ENCODE assay signal across 19 cellular contexts in the genomic region with DNA sequence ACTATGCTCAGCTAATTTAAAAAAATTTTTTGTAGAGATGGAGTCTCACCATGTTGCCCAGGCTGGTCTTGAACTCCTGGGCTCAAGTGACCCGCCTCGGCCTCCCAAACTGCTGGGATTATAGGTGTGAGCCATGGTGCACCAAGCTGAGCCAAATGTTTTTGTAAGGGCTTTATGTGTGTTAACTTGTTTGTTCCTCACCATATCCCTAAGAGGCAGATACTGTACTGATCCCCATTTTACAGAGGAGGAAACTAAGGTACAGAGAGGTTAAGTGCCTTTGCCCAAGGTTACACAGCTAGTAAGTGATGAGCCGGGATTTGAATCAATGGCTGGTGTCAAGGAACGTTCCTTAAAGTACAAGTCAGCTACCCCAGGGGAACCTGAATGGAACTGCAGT.
DNase-seq lines count a peak whose midpoint lies in the region; ATAC-seq, FAIRE-seq and TF ChIP-seq lines count a peak whose summit lies in the region.
"Had no signal": no experiment of that assay in that cellular context is flagged by ENCODE, and none has a peak within 500 bp of the region (broad histone marks: within the 10 kb centered on the region; RNA-seq: fewer than 3 reads in every experiment).

No MANE protein-coding gene starts in this region.

- no CpG with 5 or more reads among the region's 4 CpGs for WGBS in IMR-90 (ENCODE audit: extremely low coverage in 2 of 2, insufficient read length in 1 of 2), 2 experiments
- 57% methylated on average over 4 of the region's 4 CpGs for WGBS in K562 (ENCODE audit: insufficient coverage, low coverage, missing lambda C conversion rate)

- TF ChIP-seq RAD21 in IMR-90 (IDR thresholded peaks at IDR 0.05; ENCODE audit: low read length) (no peak), K562 (CRISPR knock-in tag; conservative IDR thresholded peaks at IDR 0.05 in 1 of 2, IDR thresholded peaks at IDR 0.05 in 1 of 2) (no peak)

- BruUV-seq in IMR-90 (replicated peaks; lab: Mats Ljungman, UMichigan) = no TSS peak
- no TSS peak for BruUV-seq in K562 (replicated peaks; lab: Mats Ljungman, UMichigan)

- no peaks in the 10 kb centered on the region for H3K79me2 ChIP-seq in K562 (ENCODE audit: control insufficient read depth, insufficient read depth, low read length)

- H3K4me2 ChIP-seq in IMR-90 (ENCODE audit: low read depth, low read length) (no peak overlapping the region), K562 (ENCODE audit: insufficient read depth, low read length) (no peak overlapping the region)

- TF ChIP-seq CTCF in IMR-90 (conservative IDR thresholded peaks at IDR 0.05; ENCODE audit: low read depth, low read length) (no peak), K562 (IDR thresholded peaks at IDR 0.05 in 2 of 3, conservative IDR thresholded peaks at IDR 0.05 in 1 of 3; ENCODE audit: insufficient read depth in 2 of 3, low read depth in 1 of 3, low read length in 3 of 3) (no peak)

- H3K4me3 ChIP-seq in IMR-90 (ENCODE audit: insufficient read depth, low read depth, low read length) (no peak overlapping the region), K562 (no peak overlapping the region)

- intact Hi-C loops in IMR-90 (cut with micrococcal nuclease) = loop anchor here (10.0 kb wide), 1 partner anchor 364 kb away; no protein-coding TSS in a partner anchor
- intact Hi-C loops in K562 (cut with micrococcal nuclease) = no loop called here

- H3K4me1 ChIP-seq in IMR-90 (ENCODE audit: control insufficient read depth, insufficient read depth, low read length) = peaks cover 37% of the 10 kb centered on the region
- H3K4me1 ChIP-seq in K562 (replicated peaks in 1 of 2; ENCODE audit: control insufficient read depth in 2 of 2, insufficient read depth in 2 of 2, low read length in 2 of 2) = peaks cover 5 to 36% of the 10 kb centered on the region in 2 experiments; a peak in 4 of 5 replicates

- H4K8ac ChIP-seq in IMR-90 (ENCODE audit: low read depth in 2 of 2, low read length in 2 of 2) = peak overlapping the region; percentile 79 to 90

- dilution Hi-C loops in IMR-90 (cut with HindIII; ENCODE audit: low sequenced_read_pairs, unreplicated experiment) = no loop called here

- H4K5ac ChIP-seq in IMR-90 (ENCODE audit: low read depth, low read length) = peak overlapping the region; percentile 47

- H3K27ac ChIP-seq in IMR-90 (ENCODE audit: insufficient read depth, low read length) (peak overlapping the region; percentile 81), K562 (ENCODE audit: extremely low read depth, low read depth, low read length) (no peak overlapping the region)
- H3K27ac ChIP-seq: HL-60 had no signal

- DNase-seq in EH (ENCODE audit: low read depth) = peak; percentile 41
- no peak for DNase-seq in IMR-90
- DNase-seq in K562 (ENCODE audit: extremely low read depth in 1 of 4, low spot score in 3 of 4) = no peak
- peak; percentile 63 for DNase-seq in iris pigment epithelial cell (ENCODE audit: low read depth)
- DNase-seq in activated effector memory CD4-positive, alpha-beta T cell treated with Interleukin-2 at 50 U/mL for 16 hours = no peak
- DNase-seq in HEK293T (ENCODE audit: extremely low spot score) = no peak
- DNase-seq in SIG-M5 treated with dmso at 0.1 percent for 504 hours (lab: John Stamatoyannopoulos, UW; ENCODE audit: unreplicated experiment) = no peak
- DNase-seq: Calu3; CD4-positive, alpha-beta T cell; DMS79; H9; KG1; NCI-H187 treated with DMSO at 0.1 percent for 48 hours; NCI-H510A; NCI-H82; Right ventricle myocardium superior had no signal

- H3K18ac ChIP-seq in IMR-90 (ENCODE audit: low read depth, low read length) = peak overlapping the region; percentile 62

- H2AK5ac ChIP-seq in IMR-90 (ENCODE audit: low read depth, low read length) = peak overlapping the region; percentile 96

- H3K56ac ChIP-seq in IMR-90 (ENCODE audit: extremely low read depth, insufficient read depth, low read length) = no peak overlapping the region; the same call in 1 of the 2 replicates

- in situ Hi-C loops in IMR-90 (cut with MboI; ENCODE audit: low sequenced_read_pairs) (no loop called here), K562 (cut with MboI) (no loop called here)

- H3K27me3 ChIP-seq in IMR-90 (ENCODE audit: control insufficient read depth, insufficient read depth, low read length) (no peaks in the 10 kb centered on the region), K562 (ENCODE audit: control insufficient read depth in 2 of 2, insufficient read depth in 2 of 2, low read length in 2 of 2) (no peaks in the 10 kb centered on the region)

- peak overlapping the region; percentile 17 for H2AK9ac ChIP-seq in IMR-90 (replicated peaks; ENCODE audit: low read depth, low read length, poor library complexity)

- peak overlapping the region; percentile 96 for H2BK15ac ChIP-seq in IMR-90 (ENCODE audit: low read depth, low read length)

- no peak for ATAC-seq in IMR-90 (ENCODE audit: low read depth)
- ATAC-seq in K562 = no peak
- no peak for ATAC-seq in HG02840 (IDR thresholded peaks at IDR 0.05; ENCODE audit: low FRiP score, unreplicated experiment)

- peaks cover 13 to 52% of the 10 kb centered on the region in 2 experiments; a peak in 3 of 4 replicates for H3K79me1 ChIP-seq in IMR-90 (ENCODE audit: low read depth in 1 of 2, low read length in 2 of 2)

- CTCF ChIA-PET in IMR-90 (lab: Yijun Ruan, JAX) (no interaction called here), K562 (lab: Yijun Ruan, JAX; ENCODE audit: low intra/inter-chr PET ratio) (no interaction called here), HEK293T (lab: Yijun Ruan, JAX) (no interaction called here)

- H3K9me3 ChIP-seq in IMR-90 (ENCODE audit: control insufficient read depth, insufficient read depth, low read length) (no peaks in the 10 kb centered on the region), K562 (replicated peaks; ENCODE audit: control insufficient read depth, insufficient read depth, low read depth, low read length) (no peaks in the 10 kb centered on the region)

- H4K20me1 ChIP-seq in IMR-90 (ENCODE audit: insufficient read depth, low read length) (no peaks in the 10 kb centered on the region), K562 (replicated peaks; ENCODE audit: control insufficient read depth, insufficient read depth, low read length) (no peaks in the 10 kb centered on the region)

- no peak overlapping the region for H3K9ac ChIP-seq in IMR-90 (ENCODE audit: low read depth, low read length)
- no peak overlapping the region for H3K9ac ChIP-seq in K562 (ENCODE audit: insufficient read depth in 1 of 2, low read depth in 2 of 2, low read length in 2 of 2)

- TF ChIP-seq POLR2A in IMR-90 (IDR thresholded peaks at IDR 0.05; ENCODE audit: low read depth, low read length) (no peak), K562 (conservative IDR thresholded peaks at IDR 0.05) (no peak)

- H3K23ac ChIP-seq in IMR-90 (ENCODE audit: low read depth, low read length) = peak overlapping the region; percentile 82; the same call in 1 of the 2 replicates

- peak overlapping the region; percentile 96 for H4K91ac ChIP-seq in IMR-90 (ENCODE audit: insufficient read depth, low read depth, low read length)

- TF ChIP-seq EP300 in K562 (IDR thresholded peaks at IDR 0.05; ENCODE audit: low read length) = no peak

- H3K36me3 ChIP-seq in IMR-90 (ENCODE audit: control insufficient read depth, insufficient read depth, low read length) (no peaks in the 10 kb centered on the region; the same call in 1 of the 2 replicates), K562 (ENCODE audit: control insufficient read depth, insufficient read depth, low read length) (no peaks in the 10 kb centered on the region)

- H3K9me1 ChIP-seq in IMR-90 (ENCODE audit: insufficient read depth, low read length) (peaks cover 38% of the 10 kb centered on the region), K562 (ENCODE audit: control insufficient read depth, insufficient read depth, low read length) (no peaks in the 10 kb centered on the region)

- FAIRE-seq in K562 (lab: Jason Lieb, UNC) = no peak
- FAIRE-seq: G401.6 had no signal

- H2AFZ ChIP-seq in IMR-90 (replicated peaks; ENCODE audit: low read length, poor library complexity) (peak overlapping the region; percentile 81), K562 (ENCODE audit: low read depth, low read length) (0 out of 2 replicates have a peak overlapping the region, but pooled peaks have one; percentile 63)

- peak overlapping the region; percentile 95 for H3K14ac ChIP-seq in IMR-90 (replicated peaks; ENCODE audit: low read depth, low read length)

- peak overlapping the region; percentile 98 for H3K4ac ChIP-seq in IMR-90 (ENCODE audit: low read depth, low read length)

- peak overlapping the region; percentile 99 for H2BK20ac ChIP-seq in IMR-90 (ENCODE audit: low read depth, low read length)

- H2BK5ac ChIP-seq in IMR-90 (ENCODE audit: low read depth, low read length, poor library complexity, severe bottlenecking) = peak overlapping the region; percentile 99

- H2BK120ac ChIP-seq in IMR-90 (ENCODE audit: low read depth, low read length) = peak overlapping the region; percentile 97

- POLR2A ChIA-PET in IMR-90 (lab: Charles Lee; ENCODE audit: unreplicated experiment) = interaction anchor here (8.5 kb wide), 1 partner anchor 85 kb away, joined by 153 read pairs; the partner anchor contains the start of gene KLF7
- POLR2A ChIA-PET in K562 (lab: Yijun Ruan, JAX) = interaction anchor here (1.2 kb wide), 1 partner anchor 11 kb away, joined by 3 read pairs; no protein-coding TSS in a partner anchor
- POLR2A ChIA-PET in HEK293T (lab: Yijun Ruan, JAX) = no interaction called here

TF ChIP-seq in IMR-90, 13 proteins besides CTCF, POLR2A, EP300 and RAD21 (continues in another document):
- TF ChIP-seq RCOR1 (IDR thresholded peaks at IDR 0.05; ENCODE audit: insufficient replicate concordance, low read length) = no peak
- no peak for TF ChIP-seq MXI1 (IDR thresholded peaks at IDR 0.05; ENCODE audit: borderline replicate concordance, low read depth, low read length)
- TF ChIP-seq CEBPB (IDR thresholded peaks at IDR 0.05; ENCODE audit: low read depth, low read length) = no peak
- no peak for TF ChIP-seq SMC3 (IDR thresholded peaks at IDR 0.05; ENCODE audit: low read depth, low read length)
- no peak for TF ChIP-seq MAFK (IDR thresholded peaks at IDR 0.05; ENCODE audit: low read depth, low read length)

TF ChIP-seq in K562, 482 proteins besides CTCF, POLR2A, EP300 and RAD21:
- no peak for TF ChIP-seq ZNF707 (CRISPR knock-in tag; conservative IDR thresholded peaks at IDR 0.05)
- no peak for TF ChIP-seq SNRNP70 (optimal IDR thresholded peaks at IDR 0.05; ENCODE audit: low read depth, low read length)
- 0 out of 2 replicates have a peak, but pooled peaks have one; percentile 21 for TF ChIP-seq FOSL1 (tag; conservative IDR thresholded peaks at IDR 0.05)
- TF ChIP-seq RBM25 (IDR thresholded peaks at IDR 0.05; ENCODE audit: low read depth, low read length, severe bottlenecking) = peak; percentile 55

TF ChIP-seq in HEK293T, 16 proteins besides CTCF, POLR2A, EP300 and RAD21 (continues in another document):
- no peak for TF ChIP-seq L3MBTL2 (conservative IDR thresholded peaks at IDR 0.05)
- TF ChIP-seq SUZ12 (IDR thresholded peaks at IDR 0.05) = no peak
- TF ChIP-seq FOXK2 (IDR thresholded peaks at IDR 0.05) = no peak
- no peak for TF ChIP-seq LEF1 (IDR thresholded peaks at IDR 0.05; ENCODE audit: borderline replicate concordance)
- TF ChIP-seq NFRKB (IDR thresholded peaks at IDR 0.05) = no peak
- no peak for TF ChIP-seq BHLHE40 (IDR thresholded peaks at IDR 0.05; ENCODE audit: borderline replicate concordance)
- TF ChIP-seq FOXA1 (IDR thresholded peaks at IDR 0.05) = no peak
- no peak for TF ChIP-seq HDGF (IDR thresholded peaks at IDR 0.05; ENCODE audit: borderline replicate concordance)
- TF ChIP-seq ARNT (IDR thresholded peaks at IDR 0.05) = no peak

Comparison
In these comparisons a context has a peak if more than half of its experiments do, and no peak if none do; other contexts are left out.
1. DNase-seq: peak in EH (single experiment) and iris pigment epithelial cell (single experiment); none in IMR-90 (single experiment), K562 (0 of 4), activated effector memory CD4-positive, alpha-beta T cell treated with Interleukin-2 at 50 U/mL for 16 hours (single experiment), HEK293T (single experiment) and SIG-M5 treated with dmso at 0.1 percent for 504 hours (single experiment).